In the genomic region with DNA sequence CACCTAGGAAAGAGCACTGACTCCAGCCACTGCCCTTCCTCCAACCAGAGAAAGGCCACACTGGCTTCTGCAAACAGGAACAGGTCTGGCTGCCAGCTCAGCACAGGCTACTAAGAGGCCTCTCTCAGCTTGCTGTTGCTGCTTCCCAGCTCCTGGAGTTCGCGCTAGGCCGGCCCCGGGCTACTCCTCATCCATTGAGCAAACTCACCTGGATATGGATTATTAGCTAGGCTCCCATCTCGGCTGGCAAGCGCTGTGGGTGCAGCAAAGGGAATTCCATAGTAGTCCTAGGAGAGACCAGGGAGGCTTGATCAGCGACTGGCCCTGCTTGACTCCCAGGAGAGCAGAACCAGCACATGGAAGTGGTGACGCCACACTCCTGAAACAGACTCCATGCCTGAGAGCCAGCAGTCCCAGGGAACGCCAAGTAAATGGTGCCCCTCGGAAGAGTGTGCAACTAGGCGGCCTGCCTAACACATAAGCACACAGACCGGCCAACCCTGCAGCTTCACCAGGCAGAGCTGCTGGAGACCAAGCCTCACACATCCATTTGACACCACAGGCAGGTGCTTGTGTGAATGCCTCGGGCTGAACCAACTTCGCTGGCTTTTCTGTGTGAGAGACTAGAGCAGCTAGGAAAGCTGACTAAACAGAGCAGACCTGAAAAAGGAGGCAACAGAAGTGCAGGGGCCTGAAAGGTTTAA, we compare ENCODE assay signal across 18 cellular contexts.
DNase-seq lines count a peak whose midpoint lies in the region; ATAC-seq and TF ChIP-seq lines count a peak whose summit lies in the region.
"Had no signal": no experiment of that assay in that cellular context is flagged by ENCODE, and none has a peak within 500 bp of the region (broad histone marks: within the 10 kb centered on the region; RNA-seq: fewer than 3 reads in every experiment).

No MANE protein-coding gene starts in this region.

- H3K4me3 Mint-ChIP-seq in central memory CD8-positive, alpha-beta T cell = no peak overlapping the region
- no peak overlapping the region for H3K4me3 Mint-ChIP-seq in naive thymus-derived CD4-positive, alpha-beta T cell
- H3K4me3 Mint-ChIP-seq: immature natural killer cell, T-helper 17 cell had no signal

- peak overlapping the region; percentile 36 for H3K27ac Mint-ChIP-seq in central memory CD8-positive, alpha-beta T cell (ENCODE audit: low read depth)
- peak overlapping the region in 4 of 9 donors; percentile 36 to 82 (median 52) for H3K27ac Mint-ChIP-seq in naive thymus-derived CD4-positive, alpha-beta T cell

- no peaks in the 10 kb centered on the region for H3K27me3 ChIP-seq in cardiac muscle cell
- no peaks in the 10 kb centered on the region for H3K27me3 ChIP-seq in right cardiac atrium (ENCODE audit: control insufficient read depth, insufficient read depth)
- no peaks in the 10 kb centered on the region for H3K27me3 ChIP-seq in naive thymus-derived CD4-positive, alpha-beta T cell (ENCODE audit: control insufficient read depth in 2 of 2, insufficient read depth in 2 of 2, low read length in 2 of 2)
- no peaks in the 10 kb centered on the region for H3K27me3 ChIP-seq in thoracic aorta (replicated peaks; ENCODE audit: insufficient read depth)
- H3K27me3 ChIP-seq in uterus = no peaks in the 10 kb centered on the region
- H3K27me3 ChIP-seq: MG63 had no signal

- WGBS in right cardiac atrium = 83% methylated on average over 14 of the region's 14 CpGs

- POLR2A ChIA-PET in naive thymus-derived CD4-positive, alpha-beta T cell (lab: Charles Lee) = interaction anchor here (0.7 kb wide), 1 partner anchor 10 kb away, joined by 3 read pairs; no protein-coding TSS in a partner anchor

- H3K4me1 ChIP-seq in cardiac muscle cell (ENCODE audit: low read depth) (no peaks in the 10 kb centered on the region), right cardiac atrium (ENCODE audit: control insufficient read depth, insufficient read depth, low read length) (no peaks in the 10 kb centered on the region), thoracic aorta (ENCODE audit: control insufficient read depth in 1 of 2, low read depth in 2 of 2) (peaks cover 0 to 25% of the 10 kb centered on the region in 2 donors), uterus (no peaks in the 10 kb centered on the region)
- H3K4me1 ChIP-seq in naive thymus-derived CD4-positive, alpha-beta T cell (ENCODE audit: control insufficient read depth in 2 of 2, insufficient read depth in 2 of 2, low read length in 2 of 2) = no peaks in the 10 kb centered on the region

- H3K27me3 Mint-ChIP-seq in central memory CD8-positive, alpha-beta T cell = no peaks in the 10 kb centered on the region
- no peaks in the 10 kb centered on the region for H3K27me3 Mint-ChIP-seq in naive thymus-derived CD4-positive, alpha-beta T cell
- H3K27me3 Mint-ChIP-seq: T-helper 17 cell had no signal

- H3K4me3 ChIP-seq in cardiac muscle cell (no peak overlapping the region), right cardiac atrium (ENCODE audit: low read length) (no peak overlapping the region), thoracic aorta (no peak overlapping the region), uterus (no peak overlapping the region)
- H3K4me3 ChIP-seq in naive thymus-derived CD4-positive, alpha-beta T cell (ENCODE audit: low read length) = no peak overlapping the region
- H3K4me3 ChIP-seq: MG63, skin epidermis had no signal

- CTCF ChIA-PET in naive thymus-derived CD4-positive, alpha-beta T cell (lab: Charles Lee) = interaction anchor here (3.0 kb wide), 1 partner anchor 110 kb away, joined by 16 read pairs; no protein-coding TSS in a partner anchor

- no peak for ATAC-seq in right cardiac atrium
- no peak for ATAC-seq in central memory CD8-positive, alpha-beta T cell (replicated peaks; ENCODE audit: extremely low read depth, poor library complexity, severe bottlenecking)
- ATAC-seq in naive thymus-derived CD4-positive, alpha-beta T cell = peak; percentile 10
- no peak for ATAC-seq in thoracic aorta (ENCODE audit: insufficient number of reproducible peaks, low FRiP score, low read depth)
- no peak for ATAC-seq in stimulated activated naive CD8-positive, alpha-beta T cell treated with anti-CD3 and anti-CD28 coated beads, Interleukin-15, Interleukin-2, amounts not matched to agents 100 U/mL and 50 U/mL, for 24 hours
- ATAC-seq: activated CD4-positive, CD25-positive, alpha-beta regulatory T cell treated with anti-CD3 and anti-CD28 coated beads, Interleukin-2, amount 50 U/mL, for 24 hours had no signal

- no peaks in the 10 kb centered on the region for H3K9me3 Mint-ChIP-seq in central memory CD8-positive, alpha-beta T cell
- H3K9me3 Mint-ChIP-seq in naive thymus-derived CD4-positive, alpha-beta T cell = no peaks in the 10 kb centered on the region
- H3K9me3 Mint-ChIP-seq: immature natural killer cell had no signal

- H3K4me1 Mint-ChIP-seq in central memory CD8-positive, alpha-beta T cell = no peaks in the 10 kb centered on the region
- H3K4me1 Mint-ChIP-seq in naive thymus-derived CD4-positive, alpha-beta T cell = peaks cover 0 to 5% (median 0%) of the 10 kb centered on the region in 7 donors

- DNase-seq in cardiac muscle cell (ENCODE audit: low read depth in 1 of 2, low spot score in 1 of 2) = no peak
- no peak for DNase-seq in right cardiac atrium
- DNase-seq in central memory CD8-positive, alpha-beta T cell (ENCODE audit: low spot score in 2 of 2) = no peak
- no peak for DNase-seq in naive thymus-derived CD4-positive, alpha-beta T cell
- DNase-seq in thoracic aorta (ENCODE audit: low spot score) = no peak
- DNase-seq in NCI-H2029 (lab: John Stamatoyannopoulos, UW) = no peak
- no peak for DNase-seq in uterus
- DNase-seq in stimulated activated naive CD8-positive, alpha-beta T cell treated with anti-CD3 and anti-CD28 coated beads, Interleukin-15, Interleukin-2, amounts not matched to agents 100 U/mL and 50 U/mL, for 24 hours = no peak
- DNase-seq: dermis blood vessel endothelial cell; glutamatergic neuron; immature natural killer cell; MG63; NCI-H446 treated with DMSO at 0.1 percent for 48 hours; SIG-M5; stimulated activated CD4-positive, alpha-beta T cell treated with anti-CD3 and anti-CD28 coated beads, Interleukin-4, amount 100 ng/mL, for 24 hours; T-helper 17 cell had no signal

- no peaks in the 10 kb centered on the region for H3K9me3 ChIP-seq in cardiac muscle cell (ENCODE audit: low read depth)
- no peaks in the 10 kb centered on the region for H3K9me3 ChIP-seq in right cardiac atrium (ENCODE audit: control insufficient read depth, low read length)
- H3K9me3 ChIP-seq in naive thymus-derived CD4-positive, alpha-beta T cell (ENCODE audit: control insufficient read depth in 2 of 3, low read length in 3 of 3) = no peaks in the 10 kb centered on the region
- H3K9me3 ChIP-seq in thoracic aorta = no peaks in the 10 kb centered on the region
- no peaks in the 10 kb centered on the region for H3K9me3 ChIP-seq in uterus
- H3K9me3 ChIP-seq: MG63 had no signal

- peaks cover 34% of the 10 kb centered on the region for H3K36me3 Mint-ChIP-seq in central memory CD8-positive, alpha-beta T cell (ENCODE audit: insufficient read depth)
- H3K36me3 Mint-ChIP-seq in naive thymus-derived CD4-positive, alpha-beta T cell = peaks cover 4 to 42% (median 10%) of the 10 kb centered on the region in 5 donors

- H3K36me3 ChIP-seq in cardiac muscle cell (peaks cover 52% of the 10 kb centered on the region), thoracic aorta (peaks cover 63% of the 10 kb centered on the region), uterus (no peaks in the 10 kb centered on the region)
- H3K36me3 ChIP-seq in naive thymus-derived CD4-positive, alpha-beta T cell (ENCODE audit: control insufficient read depth in 2 of 3, insufficient read depth in 3 of 3, low read length in 3 of 3) = peaks cover 0 to 85% (median 26%) of the 10 kb centered on the region in 3 experiments

- intact Hi-C loops in right cardiac atrium (cut with DNase I) (loop anchor here in 1 of 4 donors (10.0 kb wide), 1 partner anchor 331 kb away; no protein-coding TSS in a partner anchor), uterus (cut with DNase I; ENCODE audit: low total_unique reads) (no loop called here)
- intact Hi-C loops in naive thymus-derived CD4-positive, alpha-beta T cell (cut with micrococcal nuclease) = loop anchor here (2.0 to 5.0 kb wide), 3 partner anchors 112 to 455 kb away; a partner anchor contains a TSS

- peak overlapping the region; percentile 60 for H3K27ac ChIP-seq in cardiac muscle cell
- no peak overlapping the region for H3K27ac ChIP-seq in right cardiac atrium (ENCODE audit: low read length)
- H3K27ac ChIP-seq in naive thymus-derived CD4-positive, alpha-beta T cell (ENCODE audit: low read depth, low read length) = no peak overlapping the region
- H3K27ac ChIP-seq in thoracic aorta = peak overlapping the region; percentile 35 to 46
- no peak overlapping the region for H3K27ac ChIP-seq in uterus

- TF ChIP-seq CTCF in cardiac muscle cell (IDR thresholded peaks at IDR 0.05; ENCODE audit: low read depth, low read length) (no peak), thoracic aorta (IDR thresholded peaks at IDR 0.05) (no peak), uterus (IDR thresholded peaks at IDR 0.05) (no peak)

- no peak for TF ChIP-seq POLR2A in uterus (IDR thresholded peaks at IDR 0.05)

Comparison
In these comparisons a context has a peak if more than half of its experiments do, and no peak if none do; other contexts are left out.
1. H3K27ac ChIP-seq: peak in cardiac muscle cell (single experiment) and thoracic aorta (2 of 2); none in right cardiac atrium (single experiment), naive thymus-derived CD4-positive, alpha-beta T cell (single experiment) and uterus (0 of 2).